In the genomic region with DNA sequence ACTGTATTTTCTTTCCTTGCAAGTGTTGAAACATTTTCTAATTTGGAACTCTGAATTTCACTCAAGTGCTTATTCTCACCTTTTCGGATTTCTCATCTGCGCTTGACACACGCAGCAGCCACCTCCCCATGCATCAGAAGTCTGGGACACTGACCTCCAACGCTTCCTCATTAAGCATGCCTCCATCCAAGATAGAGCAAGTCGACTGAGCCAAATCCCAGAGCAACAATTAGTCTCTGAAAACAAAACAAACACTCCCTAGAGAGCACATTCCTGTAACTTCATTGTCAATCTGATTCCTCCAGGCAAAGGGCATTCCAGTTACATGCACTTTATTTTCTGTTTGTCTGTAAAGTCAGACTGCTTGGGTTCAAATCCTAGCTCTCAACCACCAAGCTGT, we compare ENCODE assay signal across 1 cellular context.
TF ChIP-seq lines count a peak whose summit lies in the region.

No MANE protein-coding gene starts in this region.

TF ChIP-seq in HEK293, 187 proteins besides CTCF, POLR2A, EP300 and RAD21:
- no peak for TF ChIP-seq ZFP3 (tag by site-specific recombination; IDR thresholded peaks at IDR 0.05; ENCODE audit: low read depth)
- TF ChIP-seq, protein P1, sequence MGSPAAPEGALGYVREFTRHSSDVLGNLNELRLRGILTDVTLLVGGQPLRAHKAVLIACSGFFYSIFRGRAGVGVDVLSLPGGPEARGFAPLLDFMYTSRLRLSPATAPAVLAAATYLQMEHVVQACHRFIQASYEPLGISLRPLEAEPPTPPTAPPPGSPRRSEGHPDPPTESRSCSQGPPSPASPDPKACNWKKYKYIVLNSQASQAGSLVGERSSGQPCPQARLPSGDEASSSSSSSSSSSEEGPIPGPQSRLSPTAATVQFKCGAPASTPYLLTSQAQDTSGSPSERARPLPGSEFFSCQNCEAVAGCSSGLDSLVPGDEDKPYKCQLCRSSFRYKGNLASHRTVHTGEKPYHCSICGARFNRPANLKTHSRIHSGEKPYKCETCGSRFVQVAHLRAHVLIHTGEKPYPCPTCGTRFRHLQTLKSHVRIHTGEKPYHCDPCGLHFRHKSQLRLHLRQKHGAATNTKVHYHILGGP (tag by site-specific recombination; IDR thresholded peaks at IDR 0.05), result 0 out of 2 replicates have a peak, but pooled peaks have one; percentile 50
